In genomic region chr11:122709042-122709760, GRCh38 we compare ENCODE assay signal across 15 cellular contexts.
DNase-seq lines count a peak whose midpoint lies in the region; ATAC-seq lines count a peak whose summit lies in the region.
"Had no signal": no experiment of that assay in that cellular context is flagged by ENCODE, and none has a peak within 500 bp of the region (broad histone marks: within the 10 kb centered on the region; RNA-seq: fewer than 3 reads in every experiment).

No MANE protein-coding gene starts in this region.

- peak overlapping the region; percentile 33 for H2AFZ ChIP-seq in ACC112 (ENCODE audit: low read length, unreplicated experiment)

- peak; percentile 67 for DNase-seq in HCEC 1CT
- peak; percentile 69 for DNase-seq in amniotic stem cell (lab: John Stamatoyannopoulos, UW)
- peak; percentile 66 for DNase-seq in iris pigment epithelial cell (ENCODE audit: low read depth)
- DNase-seq: CD8-positive, alpha-beta T cell; kidney glomerular epithelial cell; NCI-H187 treated with DMSO at 0.1 percent for 48 hours; NK-92 treated with Interleukin-12 subunit alpha and Interleukin-12 subunit beta, amount 100 ng/mL, for 24 hours; stimulated activated CD4-positive, alpha-beta T cell treated with anti-CD3 and anti-CD28 coated beads, Interleukin-1b, Interleukin-23, amount 100 ng/mL, for 48 hours; stomach; T-cell had no signal

- ATAC-seq in HG03097 (IDR thresholded peaks at IDR 0.05; ENCODE audit: low FRiP score, unreplicated experiment) (no peak), GM19324 (IDR thresholded peaks at IDR 0.05; ENCODE audit: low FRiP score, unreplicated experiment) (no peak), GM21576 (IDR thresholded peaks at IDR 0.05; ENCODE audit: unreplicated experiment) (no peak), HG03108 (IDR thresholded peaks at IDR 0.05; ENCODE audit: unreplicated experiment) (no peak)
- ATAC-seq: CD8-positive, alpha-beta T cell; T-cell had no signal

- H3K4me1 ChIP-seq in ACC112 (ENCODE audit: control insufficient read depth, insufficient read depth, low read length, unreplicated experiment): peaks cover 62% of the 10 kb centered on the region

- peaks cover 43% of the 10 kb centered on the region for H3K79me2 ChIP-seq in ACC112 (ENCODE audit: control insufficient read depth, insufficient read depth, low read length, unreplicated experiment)

- H3K27me3 ChIP-seq in ACC112 (ENCODE audit: insufficient read depth, low read length): no peaks in the 10 kb centered on the region
- H3K27me3 ChIP-seq: stomach had no signal

- H3K36me3 ChIP-seq in ACC112 (ENCODE audit: insufficient read depth, low read length): peaks cover 4% of the 10 kb centered on the region; the same call in 1 of the 2 replicates
- H3K36me3 ChIP-seq: stomach had no signal

- peak overlapping the region; percentile 85 for H3K27ac ChIP-seq in ACC112 (ENCODE audit: low read depth, low read length)
- H3K27ac ChIP-seq: stomach had no signal

- H3K4me3 ChIP-seq in ACC112 (ENCODE audit: low read depth, low read length): peak overlapping the region; percentile 53
- H3K4me3 ChIP-seq: stomach had no signal
